In genomic region chr12:62265511-62265910, GRCh38 we compare ENCODE assay signal across 24 cellular contexts. TPM values are rescaled to one million over a fixed set of nuclear protein-coding genes. Genes with fewer than 3 reads are reported as not detected.
DNase-seq lines count a peak whose midpoint lies in the region; ATAC-seq and TF ChIP-seq lines count a peak whose summit lies in the region.
"Had no signal": no experiment of that assay in that cellular context is flagged by ENCODE, and none has a peak within 500 bp of the region (broad histone marks: within the 10 kb centered on the region; RNA-seq: fewer than 3 reads in every experiment).

No MANE protein-coding gene starts in this region.

- CTCF ChIA-PET in activated CD4-positive, alpha-beta memory T cell treated with anti-CD3 and anti-CD28 coated beads, Interleukin-2, amount 10 ng/mL, durations not matched to agents 7 days and 5 days (lab: Charles Lee) = interaction anchor here (1.0 kb wide), 1 partner anchor 12 kb away, joined by 3 read pairs; no protein-coding TSS in a partner anchor
- CTCF ChIA-PET in activated CD4-positive, alpha-beta memory T cell treated with anti-CD3 and anti-CD28 coated beads for 36 hours (lab: Charles Lee) = no interaction called here
- CTCF ChIA-PET in CD4-positive, alpha-beta T cell (lab: Charles Lee) = no interaction called here
- CTCF ChIA-PET in activated CD8-positive, alpha-beta T cell treated with anti-CD3 and anti-CD28 coated beads, Interleukin-2, amount 10 ng/mL, durations not matched to agents 7 days and 5 days (lab: Charles Lee) = interaction anchor here (2.1 kb wide), 1 partner anchor 171 kb away, joined by 5 read pairs; no protein-coding TSS in a partner anchor

- H3K27me3 Mint-ChIP-seq in activated CD4-positive, alpha-beta memory T cell treated with anti-CD3 and anti-CD28 coated beads, Interleukin-2, amount 10 ng/mL, durations not matched to agents 7 days and 5 days = no peaks in the 10 kb centered on the region
- no peaks in the 10 kb centered on the region for H3K27me3 Mint-ChIP-seq in activated CD4-positive, alpha-beta memory T cell treated with anti-CD3 and anti-CD28 coated beads for 36 hours
- H3K27me3 Mint-ChIP-seq in CD4-positive, alpha-beta T cell = no peaks in the 10 kb centered on the region
- H3K27me3 Mint-ChIP-seq in activated CD8-positive, alpha-beta T cell treated with anti-CD3 and anti-CD28 coated beads, Interleukin-2, amount 10 ng/mL, durations not matched to agents 7 days and 5 days (ENCODE audit: low read depth) = no peaks in the 10 kb centered on the region
- H3K27me3 Mint-ChIP-seq in naive B cell (no peaks in the 10 kb centered on the region), mesothelial cell of epicardium (ENCODE audit: low read depth) (no peaks in the 10 kb centered on the region)

- H3K9me3 ChIP-seq in CD4-positive, alpha-beta T cell (ENCODE audit: control insufficient read depth, low read length) = no peaks in the 10 kb centered on the region
- H3K9me3 ChIP-seq: ascending aorta, BLaER1, SJSA1, uterus had no signal

- H3K27me3 ChIP-seq in CD4-positive, alpha-beta T cell (ENCODE audit: control insufficient read depth, insufficient read depth, low read length) = no peaks in the 10 kb centered on the region
- H3K27me3 ChIP-seq: ascending aorta, BLaER1, SJSA1, uterus had no signal

- H3K36me3 Mint-ChIP-seq in activated CD4-positive, alpha-beta memory T cell treated with anti-CD3 and anti-CD28 coated beads, Interleukin-2, amount 10 ng/mL, durations not matched to agents 7 days and 5 days (ENCODE audit: low read depth) = peaks cover 58% of the 10 kb centered on the region
- peaks cover 16% of the 10 kb centered on the region for H3K36me3 Mint-ChIP-seq in activated CD4-positive, alpha-beta memory T cell treated with anti-CD3 and anti-CD28 coated beads for 36 hours
- peaks cover 28% of the 10 kb centered on the region for H3K36me3 Mint-ChIP-seq in CD4-positive, alpha-beta T cell (ENCODE audit: low read depth)
- H3K36me3 Mint-ChIP-seq in activated CD8-positive, alpha-beta T cell treated with anti-CD3 and anti-CD28 coated beads, Interleukin-2, amount 10 ng/mL, durations not matched to agents 7 days and 5 days (ENCODE audit: low read depth) = peaks cover 56% of the 10 kb centered on the region
- peaks cover 0 to 1% of the 10 kb centered on the region in 2 donors for H3K36me3 Mint-ChIP-seq in naive B cell
- no peaks in the 10 kb centered on the region for H3K36me3 Mint-ChIP-seq in mesothelial cell of epicardium

- POLR2A ChIA-PET in activated CD4-positive, alpha-beta memory T cell treated with anti-CD3 and anti-CD28 coated beads, Interleukin-2, amount 10 ng/mL, durations not matched to agents 7 days and 5 days (lab: Charles Lee) = interaction anchor here (0.8 to 1.7 kb wide), 6 partner anchors 9 to 341 kb away, joined by 3 to 4 read pairs (median 4); partner anchors contain the start of gene MON2
- POLR2A ChIA-PET in activated CD4-positive, alpha-beta memory T cell treated with anti-CD3 and anti-CD28 coated beads for 36 hours (lab: Charles Lee) = no interaction called here
- POLR2A ChIA-PET in CD4-positive, alpha-beta T cell (lab: Charles Lee) = interaction anchor here (1.2 kb wide), 1 partner anchor 9 kb away, joined by 3 read pairs; no protein-coding TSS in a partner anchor
- POLR2A ChIA-PET in activated CD8-positive, alpha-beta T cell treated with anti-CD3 and anti-CD28 coated beads, Interleukin-2, amount 10 ng/mL, durations not matched to agents 7 days and 5 days (lab: Charles Lee) = interaction anchor here (0.8 kb wide), 1 partner anchor 10 kb away, joined by 4 read pairs; no protein-coding TSS in a partner anchor

- intact Hi-C loops in activated CD4-positive, alpha-beta memory T cell treated with anti-CD3 and anti-CD28 coated beads for 36 hours (cut with micrococcal nuclease) = no loop called here
- intact Hi-C loops in CD4-positive, alpha-beta T cell (cut with DNase I, micrococcal nuclease) = loop anchor here (5.0 to 10.0 kb wide), 2 partner anchors 42 to 199 kb away; partner anchors contain the start of gene MON2 (in 1 of the 2)

- TF ChIP-seq CTCF in CD4-positive, alpha-beta T cell (IDR thresholded peaks at IDR 0.05) = no peak
- TF ChIP-seq CTCF in mesothelial cell of epicardium (IDR thresholded peaks at IDR 0.05; ENCODE audit: unreplicated experiment) = no peak

- DNase-seq in activated CD4-positive, alpha-beta memory T cell treated with anti-CD3 and anti-CD28 coated beads, Interleukin-2, amount 10 ng/mL, durations not matched to agents 7 days and 5 days = no peak
- DNase-seq in activated CD4-positive, alpha-beta memory T cell treated with anti-CD3 and anti-CD28 coated beads for 36 hours = no peak
- no peak for DNase-seq in CD4-positive, alpha-beta T cell
- no peak for DNase-seq in activated CD8-positive, alpha-beta T cell treated with anti-CD3 and anti-CD28 coated beads, Interleukin-2, amount 10 ng/mL, durations not matched to agents 7 days and 5 days
- no peak for DNase-seq in naive B cell
- no peak for DNase-seq in mesothelial cell of epicardium (ENCODE audit: low spot score in 2 of 2, unreplicated experiment in 2 of 2)
- DNase-seq: activated gamma-delta T cell; central memory CD4-positive, alpha-beta T cell; EL; head of caudate nucleus; left cardiac atrium; NCI-H1417 treated with DMSO at 0.1 percent for 48 hours; NCI-H510A treated with DMSO at 0.1 percent for 48 hours; NK-92 treated with Interleukin-12 subunit alpha and Interleukin-12 subunit beta, amount 100 ng/mL, for 24 hours; posterior cingulate gyrus; stimulated activated CD4-positive, alpha-beta T cell treated with anti-CD3 and anti-CD28 coated beads, Interleukin-15, amount 100 ng/mL, for 24 hours; T-helper 9 cell; uterus had no signal

- H3K9me3 Mint-ChIP-seq in activated CD4-positive, alpha-beta memory T cell treated with anti-CD3 and anti-CD28 coated beads, Interleukin-2, amount 10 ng/mL, durations not matched to agents 7 days and 5 days = no peaks in the 10 kb centered on the region
- H3K9me3 Mint-ChIP-seq in activated CD4-positive, alpha-beta memory T cell treated with anti-CD3 and anti-CD28 coated beads for 36 hours = no peaks in the 10 kb centered on the region
- H3K9me3 Mint-ChIP-seq in CD4-positive, alpha-beta T cell = no peaks in the 10 kb centered on the region
- no peaks in the 10 kb centered on the region for H3K9me3 Mint-ChIP-seq in activated CD8-positive, alpha-beta T cell treated with anti-CD3 and anti-CD28 coated beads, Interleukin-2, amount 10 ng/mL, durations not matched to agents 7 days and 5 days (ENCODE audit: insufficient read depth)
- H3K9me3 Mint-ChIP-seq in naive B cell = no peaks in the 10 kb centered on the region
- no peaks in the 10 kb centered on the region for H3K9me3 Mint-ChIP-seq in mesothelial cell of epicardium

- H3K27ac ChIP-seq in CD4-positive, alpha-beta T cell (ENCODE audit: low read depth, low read length) = no peak overlapping the region
- H3K27ac ChIP-seq: ascending aorta, BLaER1, SJSA1, uterus had no signal

- peaks cover 69% of the 10 kb centered on the region for H3K4me1 Mint-ChIP-seq in activated CD4-positive, alpha-beta memory T cell treated with anti-CD3 and anti-CD28 coated beads, Interleukin-2, amount 10 ng/mL, durations not matched to agents 7 days and 5 days
- peaks cover 72% of the 10 kb centered on the region for H3K4me1 Mint-ChIP-seq in activated CD4-positive, alpha-beta memory T cell treated with anti-CD3 and anti-CD28 coated beads for 36 hours (ENCODE audit: low read depth)
- H3K4me1 Mint-ChIP-seq in CD4-positive, alpha-beta T cell (ENCODE audit: low read depth) = peaks cover 92% of the 10 kb centered on the region
- peaks cover 70% of the 10 kb centered on the region for H3K4me1 Mint-ChIP-seq in activated CD8-positive, alpha-beta T cell treated with anti-CD3 and anti-CD28 coated beads, Interleukin-2, amount 10 ng/mL, durations not matched to agents 7 days and 5 days (ENCODE audit: low read depth)
- H3K4me1 Mint-ChIP-seq in naive B cell (peaks cover 49 to 79% (median 67%) of the 10 kb centered on the region in 3 donors), mesothelial cell of epicardium (peaks cover 16% of the 10 kb centered on the region)

- peak overlapping the region; percentile 94 for H3K27ac Mint-ChIP-seq in activated CD4-positive, alpha-beta memory T cell treated with anti-CD3 and anti-CD28 coated beads, Interleukin-2, amount 10 ng/mL, durations not matched to agents 7 days and 5 days
- H3K27ac Mint-ChIP-seq in activated CD4-positive, alpha-beta memory T cell treated with anti-CD3 and anti-CD28 coated beads for 36 hours = no peak overlapping the region
- peak overlapping the region; percentile 85 for H3K27ac Mint-ChIP-seq in CD4-positive, alpha-beta T cell
- H3K27ac Mint-ChIP-seq in activated CD8-positive, alpha-beta T cell treated with anti-CD3 and anti-CD28 coated beads, Interleukin-2, amount 10 ng/mL, durations not matched to agents 7 days and 5 days = peak overlapping the region; percentile 89
- H3K27ac Mint-ChIP-seq in naive B cell (peak overlapping the region; percentile 15 to 93 (median 36)), mesothelial cell of epicardium (no peak overlapping the region)

- ATAC-seq in CD4-positive, alpha-beta T cell (ENCODE audit: poor library complexity) = no peak
- ATAC-seq in activated CD8-positive, alpha-beta T cell treated with anti-CD3 and anti-CD28 coated beads, Interleukin-2, amount 10 ng/mL, durations not matched to agents 7 days and 5 days = no peak
- no peak for ATAC-seq in naive B cell (ENCODE audit: low read depth in 2 of 2)
- no peak for ATAC-seq in HG02870 (IDR thresholded peaks at IDR 0.05; ENCODE audit: unreplicated experiment)
- no peak for ATAC-seq in HG02798 (IDR thresholded peaks at IDR 0.05; ENCODE audit: poor library complexity, unreplicated experiment)
- ATAC-seq: left cardiac atrium, sciatic nerve had no signal

- peak overlapping the region; percentile 95 for H3K4me3 Mint-ChIP-seq in activated CD4-positive, alpha-beta memory T cell treated with anti-CD3 and anti-CD28 coated beads, Interleukin-2, amount 10 ng/mL, durations not matched to agents 7 days and 5 days
- no peak overlapping the region for H3K4me3 Mint-ChIP-seq in activated CD4-positive, alpha-beta memory T cell treated with anti-CD3 and anti-CD28 coated beads for 36 hours
- H3K4me3 Mint-ChIP-seq in CD4-positive, alpha-beta T cell = peak overlapping the region; percentile 82
- peak overlapping the region; percentile 74 for H3K4me3 Mint-ChIP-seq in activated CD8-positive, alpha-beta T cell treated with anti-CD3 and anti-CD28 coated beads, Interleukin-2, amount 10 ng/mL, durations not matched to agents 7 days and 5 days
- H3K4me3 Mint-ChIP-seq in naive B cell (peak overlapping the region in 4 of 8 donors; percentile 12 to 74 (median 39)), mesothelial cell of epicardium (no peak overlapping the region)

RNA-seq across cellular contexts. Expression of gene USP15, which starts 5.3 kb away (rescaled TPM):
- total RNA-seq in activated CD4-positive, alpha-beta memory T cell treated with anti-CD3 and anti-CD28 coated beads, Interleukin-2, amount 10 ng/mL, durations not matched to agents 7 days and 5 days = 100 to 1,000 TPM; 134 to 161 TPM
- total RNA-seq in activated CD4-positive, alpha-beta memory T cell treated with anti-CD3 and anti-CD28 coated beads for 36 hours = 10 to 100 TPM; 76.8 to 82.8 TPM
- total RNA-seq in CD4-positive, alpha-beta T cell = 100 to 1,000 TPM; 212 to 218 TPM
- 100 to 1,000 TPM; 159 to 160 TPM for total RNA-seq in activated CD8-positive, alpha-beta T cell treated with anti-CD3 and anti-CD28 coated beads, Interleukin-2, amount 10 ng/mL, durations not matched to agents 7 days and 5 days
- polyA plus RNA-seq in naive B cell (ENCODE audit: low read depth in 6 of 6) = 100 to 1,000 TPM in 5 of 6 donors, 10 to 100 TPM in 1; 70.7 to 120 (median 105) TPM
- total RNA-seq in mesothelial cell of epicardium = 45.0 to 50.9 TPM (median 47.3 TPM) in 3 replicates

Comparison
In these comparisons a context has a peak if more than half of its experiments do, and no peak if none do; other contexts are left out.
1. H3K27ac Mint-ChIP-seq: peak in activated CD4-positive, alpha-beta memory T cell treated with anti-CD3 and anti-CD28 coated beads, Interleukin-2, amount 10 ng/mL, durations not matched to agents 7 days and 5 days (single experiment), CD4-positive, alpha-beta T cell (single experiment), activated CD8-positive, alpha-beta T cell treated with anti-CD3 and anti-CD28 coated beads, Interleukin-2, amount 10 ng/mL, durations not matched to agents 7 days and 5 days (single experiment) and naive B cell (6 of 6); none in activated CD4-positive, alpha-beta memory T cell treated with anti-CD3 and anti-CD28 coated beads for 36 hours (single experiment) and mesothelial cell of epicardium (single experiment).
2. H3K4me3 Mint-ChIP-seq: peak in activated CD4-positive, alpha-beta memory T cell treated with anti-CD3 and anti-CD28 coated beads, Interleukin-2, amount 10 ng/mL, durations not matched to agents 7 days and 5 days (single experiment), CD4-positive, alpha-beta T cell (single experiment) and activated CD8-positive, alpha-beta T cell treated with anti-CD3 and anti-CD28 coated beads, Interleukin-2, amount 10 ng/mL, durations not matched to agents 7 days and 5 days (single experiment); none in activated CD4-positive, alpha-beta memory T cell treated with anti-CD3 and anti-CD28 coated beads for 36 hours (single experiment) and mesothelial cell of epicardium (single experiment).
3. CTCF ChIA-PET loops: an anchor here in activated CD4-positive, alpha-beta memory T cell treated with anti-CD3 and anti-CD28 coated beads, Interleukin-2, amount 10 ng/mL, durations not matched to agents 7 days and 5 days (1.0 kb wide) and activated CD8-positive, alpha-beta T cell treated with anti-CD3 and anti-CD28 coated beads, Interleukin-2, amount 10 ng/mL, durations not matched to agents 7 days and 5 days (2.1 kb wide); none called in activated CD4-positive, alpha-beta memory T cell treated with anti-CD3 and anti-CD28 coated beads for 36 hours and CD4-positive, alpha-beta T cell.